In the genomic region with DNA sequence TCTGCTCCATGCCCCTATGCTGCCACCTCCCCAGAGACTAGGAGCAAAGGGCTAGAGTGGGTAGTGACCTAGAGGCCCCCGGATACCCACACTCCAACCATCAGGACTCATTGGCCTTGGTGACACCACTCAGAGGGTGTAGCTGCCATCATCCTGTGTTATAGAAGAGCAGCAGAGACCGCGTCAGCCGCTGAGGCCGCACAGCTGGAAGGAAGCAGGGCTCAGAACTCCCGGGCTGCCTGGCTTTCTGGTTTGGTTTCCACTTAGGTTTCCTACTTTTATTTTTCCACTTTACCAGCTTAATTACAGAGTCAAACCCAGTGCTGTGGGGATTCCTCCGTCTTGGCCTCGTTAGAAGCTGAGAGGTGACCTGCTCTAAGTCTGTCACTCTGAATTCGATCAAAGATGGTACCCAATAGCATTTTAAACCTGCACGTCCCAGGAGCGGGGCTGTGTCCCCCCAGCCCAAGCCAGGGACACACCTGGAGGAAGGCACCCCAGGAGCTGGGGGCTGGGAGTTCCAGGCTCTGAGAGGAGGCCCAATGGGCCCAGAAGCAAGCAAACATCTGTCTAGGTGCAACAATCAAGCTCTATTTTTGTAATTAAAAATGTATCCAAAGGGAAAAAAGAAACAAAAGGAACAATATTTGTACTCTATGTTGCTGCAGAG, we compare ENCODE assay signal across 2 cellular contexts.
TF ChIP-seq lines count a peak whose summit lies in the region.

No MANE protein-coding gene starts in this region.

TF ChIP-seq in HCT116, 20 proteins besides CTCF, POLR2A, EP300 and RAD21:
- TF ChIP-seq FOSL1 (IDR thresholded peaks at IDR 0.05; ENCODE audit: low read depth): no peak
- TF ChIP-seq POLR2AphosphoS5 (IDR thresholded peaks at IDR 0.05; ENCODE audit: low read depth, low read length): no peak
- no peak for TF ChIP-seq ZNF274 (IDR thresholded peaks at IDR 0.05; ENCODE audit: low read depth, low read length)
- no peak for TF ChIP-seq ZBTB33 (IDR thresholded peaks at IDR 0.05; ENCODE audit: extremely low read depth, insufficient replicate concordance, low read length)
- TF ChIP-seq CEBPB (IDR thresholded peaks at IDR 0.05; ENCODE audit: low read depth): no peak
- TF ChIP-seq EZH2 (IDR thresholded peaks at IDR 0.05): no peak
- TF ChIP-seq ELF1 (IDR thresholded peaks at IDR 0.05; ENCODE audit: borderline replicate concordance, low read depth): no peak
- TF ChIP-seq YY1 (IDR thresholded peaks at IDR 0.05; ENCODE audit: extremely low read depth, insufficient replicate concordance, low read depth, low read length): no peak
TF ChIP-seq in HCT116: peak in this region for 0.

TF ChIP-seq in H1, 55 proteins besides CTCF, POLR2A, EP300 and RAD21:
- TF ChIP-seq NANOG (IDR thresholded peaks at IDR 0.05; ENCODE audit: insufficient read depth, low read depth, low read length, poor library complexity, severe bottlenecking) (no peak), ATF3 (IDR thresholded peaks at IDR 0.05; ENCODE audit: insufficient read depth, low read depth, low read length) (no peak), USF2 (IDR thresholded peaks at IDR 0.05; ENCODE audit: low read length) (no peak), ZNF274 (IDR thresholded peaks at IDR 0.05; ENCODE audit: borderline replicate concordance, extremely low read depth, low read length) (no peak), TAF7 (optimal IDR thresholded peaks at IDR 0.05; ENCODE audit: borderline replicate concordance, low read depth, low read length) (no peak)
